Comparison of ENCODE assay signal across 22 cellular contexts in the genomic region with DNA sequence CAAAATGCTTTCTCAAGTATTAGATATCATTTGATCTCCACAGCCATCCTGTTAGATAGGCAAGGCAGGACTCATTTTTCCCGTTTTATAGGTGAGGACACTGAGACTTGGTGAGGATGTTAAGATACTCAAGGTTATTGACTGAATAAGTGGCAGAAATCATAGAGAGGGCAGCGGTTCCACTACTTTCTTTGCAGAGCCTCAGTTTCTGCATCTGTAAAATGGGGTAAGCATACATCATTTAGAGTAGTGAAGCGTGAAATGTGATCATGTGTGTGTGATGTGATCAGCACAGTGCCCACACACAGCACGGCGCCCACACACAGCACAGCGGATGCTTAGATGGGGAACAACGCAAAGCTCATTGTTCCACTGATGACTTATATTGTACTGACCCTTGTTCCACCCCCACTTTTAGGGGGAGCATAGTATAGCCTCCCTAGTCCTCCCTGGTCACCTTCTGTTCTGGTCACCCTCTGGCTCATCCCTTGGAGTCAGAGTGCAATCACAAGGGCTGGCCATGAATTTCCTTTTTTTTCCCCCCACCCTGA.
"Had no signal": no experiment of that assay in that cellular context is flagged by ENCODE, and none has a peak within 500 bp of the region (broad histone marks: within the 10 kb centered on the region; RNA-seq: fewer than 3 reads in every experiment).

No MANE protein-coding gene starts in this region.

- DNase-seq: activated CD4-positive, alpha-beta T cell treated with anti-CD3 and anti-CD28 coated beads for 4 hours; activated CD8-positive, alpha-beta memory T cell treated with anti-CD3 and anti-CD28 coated beads, Interleukin-2, amount 10 ng/mL, durations not matched to agents 7 days and 5 days; activated gamma-delta T cell treated with Interleukin-2 at 50 U/mL for 16 hours; activated naive CD4-positive, alpha-beta T cell treated with anti-CD3 and anti-CD28 coated beads, Interleukin-2, amount 10 ng/mL, durations not matched to agents 7 days and 5 days; activated naive CD8-positive, alpha-beta T cell treated with anti-CD3 and anti-CD28 coated beads for 36 hours; activated T-cell treated with anti-CD3 and anti-CD28 coated beads, Interleukin-2, amount 50 U/mL, for 24 hours; MM.1S; NCI-H1048; NCI-H146; NCI-H187 treated with DMSO at 0.1 percent for 48 hours; NCI-H2081 treated with DMSO at 0.1 percent for 48 hours; NCI-H446; NCI-H524; Right ventricle myocardium superior; SJCRH30; SK-N-SH; WERI-Rb-1 had no signal

- H3K27ac ChIP-seq: brain microvascular endothelial cell, cardiac muscle cell, Peyer's patch, RWPE1, SJCRH30, WERI-Rb-1 had no signal

- H3K4me1 ChIP-seq: Peyer's patch had no signal

- H3K27me3 ChIP-seq: brain microvascular endothelial cell, cardiac muscle cell, Peyer's patch, SJCRH30 had no signal

- ATAC-seq: activated CD4-positive, CD25-positive, alpha-beta regulatory T cell treated with anti-CD3 and anti-CD28 coated beads, Interleukin-2, amount 50 U/mL, for 24 hours; activated CD8-positive, alpha-beta memory T cell treated with anti-CD3 and anti-CD28 coated beads, Interleukin-2, amount 10 ng/mL, durations not matched to agents 7 days and 5 days had no signal

- H3K9me3 ChIP-seq: Peyer's patch, SJCRH30, SK-N-SH had no signal

- H3K4me3 ChIP-seq: cardiac muscle cell, Peyer's patch, SJCRH30 had no signal

- H3K36me3 ChIP-seq: brain microvascular endothelial cell, cardiac muscle cell, Peyer's patch, SJCRH30, WERI-Rb-1 had no signal
